Comparison of ENCODE assay signal across 23 cellular contexts in the genomic region with DNA sequence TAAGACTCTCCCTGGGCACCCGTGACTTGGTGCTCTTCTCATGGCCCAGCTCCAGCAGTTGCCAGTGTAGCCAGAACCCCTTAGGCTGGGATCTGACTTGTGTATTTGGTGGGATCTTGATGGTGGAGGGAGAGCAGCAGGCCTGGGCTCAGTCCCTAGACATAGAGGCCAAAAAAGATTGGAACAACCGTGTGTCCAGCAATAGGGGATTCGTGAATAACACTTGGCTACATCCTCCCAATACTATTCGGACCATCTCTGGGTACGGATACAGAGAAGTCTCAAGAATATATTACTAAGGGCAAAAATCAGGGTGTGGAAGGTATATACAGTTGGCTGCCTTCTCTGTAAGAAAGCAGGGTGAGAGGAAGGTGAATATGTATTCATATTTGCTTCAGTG. TPM values are rescaled to one million over a fixed set of nuclear protein-coding genes. Genes with fewer than 3 reads are reported as not detected.
DNase-seq lines count a peak whose midpoint lies in the region; ATAC-seq and TF ChIP-seq lines count a peak whose summit lies in the region.
"Had no signal": no experiment of that assay in that cellular context is flagged by ENCODE, and none has a peak within 500 bp of the region (broad histone marks: within the 10 kb centered on the region; RNA-seq: fewer than 3 reads in every experiment).

No MANE protein-coding gene starts in this region.

- POLR2A ChIA-PET in activated naive CD8-positive, alpha-beta T cell treated with anti-CD3 and anti-CD28 coated beads, Interleukin-2, amount 10 ng/mL, durations not matched to agents 7 days and 5 days (lab: Charles Lee), result no interaction called here

- H3K27ac Mint-ChIP-seq in activated naive CD8-positive, alpha-beta T cell treated with anti-CD3 and anti-CD28 coated beads, Interleukin-2, amount 10 ng/mL, durations not matched to agents 7 days and 5 days, result peak overlapping the region; percentile 46
- no peak overlapping the region for H3K27ac Mint-ChIP-seq in activated naive CD8-positive, alpha-beta T cell treated with anti-CD3 and anti-CD28 coated beads for 36 hours
- H3K27ac Mint-ChIP-seq: CD14-positive monocyte, GM23338, H9, HFFc6 had no signal

- H2AFZ ChIP-seq in mesenchymal stem cell (ENCODE audit: low read depth, low read length), result no peak overlapping the region
- H2AFZ ChIP-seq: GM23338 had no signal

- no peak overlapping the region for H2BK5ac ChIP-seq in mesenchymal stem cell (ENCODE audit: low read depth, low read length, poor library complexity, severe bottlenecking)

- peak overlapping the region; percentile 36 for H2BK15ac ChIP-seq in mesenchymal stem cell (ENCODE audit: low read depth, poor library complexity, severe bottlenecking)

- H3K14ac ChIP-seq in mesenchymal stem cell (ENCODE audit: low read length in 2 of 2), result no peak overlapping the region

- no peak for ATAC-seq in activated naive CD8-positive, alpha-beta T cell treated with anti-CD3 and anti-CD28 coated beads, Interleukin-2, amount 10 ng/mL, durations not matched to agents 7 days and 5 days (ENCODE audit: low read depth)
- ATAC-seq in right cardiac atrium (no peak), left cardiac atrium (no peak), psoas muscle (no peak)
- ATAC-seq: GM23338, HCT116 had no signal

- no peak overlapping the region for H3K4me3 ChIP-seq in right cardiac atrium (ENCODE audit: low read length)
- no peak overlapping the region for H3K4me3 ChIP-seq in mesenchymal stem cell (ENCODE audit: insufficient read depth in 1 of 2, low read depth in 1 of 2, low read length in 2 of 2)
- no peak overlapping the region for H3K4me3 ChIP-seq in psoas muscle
- H3K4me3 ChIP-seq: BLaER1 treated with 17β-estradiol and CSF1 and Interleukin-3, amounts not matched to agents 10 nM and 100 nM; GM23338 had no signal

- no peaks in the 10 kb centered on the region for H3K9me3 Mint-ChIP-seq in activated naive CD8-positive, alpha-beta T cell treated with anti-CD3 and anti-CD28 coated beads, Interleukin-2, amount 10 ng/mL, durations not matched to agents 7 days and 5 days
- H3K9me3 Mint-ChIP-seq in activated naive CD8-positive, alpha-beta T cell treated with anti-CD3 and anti-CD28 coated beads for 36 hours, result no peaks in the 10 kb centered on the region
- H3K9me3 Mint-ChIP-seq: GM23338, H9, HFFc6 had no signal

- H3K18ac ChIP-seq in mesenchymal stem cell (ENCODE audit: low read depth in 1 of 2, low read length in 2 of 2), result no peak overlapping the region

- no peak overlapping the region for H3K23ac ChIP-seq in mesenchymal stem cell (ENCODE audit: low read length in 2 of 2)

- no peak for TF ChIP-seq CTCF in psoas muscle (IDR thresholded peaks at IDR 0.05)

- H3K4ac ChIP-seq in mesenchymal stem cell (ENCODE audit: low read depth in 1 of 2, low read length in 2 of 2), result no peak overlapping the region

- H3K27me3 ChIP-seq in right cardiac atrium (ENCODE audit: control insufficient read depth, insufficient read depth) (no peaks in the 10 kb centered on the region), mesenchymal stem cell (ENCODE audit: control insufficient read depth in 1 of 2, insufficient read depth in 1 of 2, low read length in 2 of 2) (peaks cover 0 to 13% of the 10 kb centered on the region in 2 experiments), psoas muscle (ENCODE audit: insufficient read depth in 3 of 3, low read length in 2 of 3) (no peaks in the 10 kb centered on the region)
- H3K27me3 ChIP-seq: BE2C; BLaER1 treated with 17β-estradiol and CSF1 and Interleukin-3, amounts not matched to agents 10 nM and 100 nM had no signal

- no peak overlapping the region for H3K9ac ChIP-seq in mesenchymal stem cell (ENCODE audit: low read length)
- H3K9ac ChIP-seq: BLaER1 treated with 17β-estradiol and CSF1 and Interleukin-3, amounts not matched to agents 10 nM and 100 nM had no signal

- H3K27ac ChIP-seq in right cardiac atrium (ENCODE audit: low read length), result peak overlapping the region; percentile 90
- no peak overlapping the region for H3K27ac ChIP-seq in mesenchymal stem cell (ENCODE audit: low read length, poor library complexity, severe bottlenecking)
- H3K27ac ChIP-seq in psoas muscle, result peak overlapping the region; percentile 71
- H3K27ac ChIP-seq: 22Rv1; BLaER1 treated with 17β-estradiol and CSF1 and Interleukin-3, amounts not matched to agents 10 nM and 100 nM had no signal

- no peak overlapping the region for H4K8ac ChIP-seq in mesenchymal stem cell (ENCODE audit: low read length)

- no peak for DNase-seq in activated naive CD8-positive, alpha-beta T cell treated with anti-CD3 and anti-CD28 coated beads, Interleukin-2, amount 10 ng/mL, durations not matched to agents 7 days and 5 days
- no peak for DNase-seq in activated naive CD8-positive, alpha-beta T cell treated with anti-CD3 and anti-CD28 coated beads for 36 hours
- no peak for DNase-seq in right cardiac atrium
- no peak for DNase-seq in left cardiac atrium
- no peak for DNase-seq in mesenchymal stem cell
- no peak for DNase-seq in psoas muscle
- no peak for DNase-seq in CD1c-positive myeloid dendritic cell (ENCODE audit: extremely low spot score)
- no peak for DNase-seq in inferior parietal cortex (ENCODE audit: extremely low spot score)
- DNase-seq: AML-193; BE2C; Calu3; CD4-positive, alpha-beta memory T cell; COR-L47; DMS53; DMS79 treated with DMSO at 0.1 percent for 48 hours; GF-D8; H9; HFFc6 had no signal

- 77% methylated on average over 5 of the region's 5 CpGs for WGBS in right cardiac atrium
- 95% methylated on average over 5 of the region's 5 CpGs for WGBS in mesenchymal stem cell
- 84 to 95% (median 92%) methylated on average over 5 of the region's 5 CpGs for WGBS in psoas muscle, 3 donors

- no peak overlapping the region for H2BK120ac ChIP-seq in mesenchymal stem cell (ENCODE audit: low read depth, low read length)

- no peak overlapping the region for H3K4me3 Mint-ChIP-seq in activated naive CD8-positive, alpha-beta T cell treated with anti-CD3 and anti-CD28 coated beads, Interleukin-2, amount 10 ng/mL, durations not matched to agents 7 days and 5 days
- no peak overlapping the region for H3K4me3 Mint-ChIP-seq in activated naive CD8-positive, alpha-beta T cell treated with anti-CD3 and anti-CD28 coated beads for 36 hours
- H3K4me3 Mint-ChIP-seq: CD14-positive monocyte; CD4-positive, alpha-beta memory T cell; GM23338; H9; HFFc6 had no signal

- no peaks in the 10 kb centered on the region for H3K79me1 ChIP-seq in mesenchymal stem cell (replicated peaks; ENCODE audit: low read length, poor library complexity, severe bottlenecking)

- H2AK5ac ChIP-seq in mesenchymal stem cell (ENCODE audit: low read length, severe bottlenecking), result peak overlapping the region; percentile 53

- peaks cover 16% of the 10 kb centered on the region for H3K4me1 Mint-ChIP-seq in activated naive CD8-positive, alpha-beta T cell treated with anti-CD3 and anti-CD28 coated beads, Interleukin-2, amount 10 ng/mL, durations not matched to agents 7 days and 5 days
- H3K4me1 Mint-ChIP-seq in activated naive CD8-positive, alpha-beta T cell treated with anti-CD3 and anti-CD28 coated beads for 36 hours, result peaks cover 9% of the 10 kb centered on the region

- H3K36me3 ChIP-seq in mesenchymal stem cell (ENCODE audit: control insufficient read depth in 1 of 2, insufficient read depth in 2 of 2, low read depth in 1 of 2, low read length in 2 of 2) (no peaks in the 10 kb centered on the region), psoas muscle (ENCODE audit: insufficient read depth in 1 of 2, low read depth in 1 of 2) (no peaks in the 10 kb centered on the region)
- H3K36me3 ChIP-seq: BLaER1 treated with 17β-estradiol and CSF1 and Interleukin-3, amounts not matched to agents 10 nM and 100 nM had no signal

- H4K91ac ChIP-seq in mesenchymal stem cell (ENCODE audit: low read length), result no peak overlapping the region

- H3K4me2 ChIP-seq in mesenchymal stem cell (ENCODE audit: low read length, poor library complexity, severe bottlenecking), result no peak overlapping the region
- H3K4me2 ChIP-seq: GM23338 had no signal

- no peak overlapping the region for H2BK12ac ChIP-seq in mesenchymal stem cell (ENCODE audit: low read length in 2 of 2)

- intact Hi-C loops in right cardiac atrium (cut with DNase I), result no loop called here
- intact Hi-C loops in left cardiac atrium (cut with DNase I), result no loop called here
- intact Hi-C loops in psoas muscle (cut with DNase I), result no loop called here

- H3K9me3 ChIP-seq in right cardiac atrium (ENCODE audit: control insufficient read depth, low read length) (no peaks in the 10 kb centered on the region), mesenchymal stem cell (ENCODE audit: control insufficient read depth, low read length) (no peaks in the 10 kb centered on the region), psoas muscle (no peaks in the 10 kb centered on the region)
- H3K9me3 ChIP-seq: BE2C; BLaER1 treated with 17β-estradiol and CSF1 and Interleukin-3, amounts not matched to agents 10 nM and 100 nM had no signal

- peaks cover 19% of the 10 kb centered on the region for H3K27me3 Mint-ChIP-seq in activated naive CD8-positive, alpha-beta T cell treated with anti-CD3 and anti-CD28 coated beads, Interleukin-2, amount 10 ng/mL, durations not matched to agents 7 days and 5 days
- peaks cover 21% of the 10 kb centered on the region for H3K27me3 Mint-ChIP-seq in activated naive CD8-positive, alpha-beta T cell treated with anti-CD3 and anti-CD28 coated beads for 36 hours

- peaks cover 2% of the 10 kb centered on the region for H3K4me1 ChIP-seq in right cardiac atrium (ENCODE audit: control insufficient read depth, insufficient read depth, low read length)
- peaks cover 5% of the 10 kb centered on the region for H3K4me1 ChIP-seq in mesenchymal stem cell (ENCODE audit: control insufficient read depth, insufficient read depth, low read depth, low read length)
- H3K4me1 ChIP-seq in psoas muscle, result peaks cover 36% of the 10 kb centered on the region

- no peaks in the 10 kb centered on the region for H3K36me3 Mint-ChIP-seq in activated naive CD8-positive, alpha-beta T cell treated with anti-CD3 and anti-CD28 coated beads, Interleukin-2, amount 10 ng/mL, durations not matched to agents 7 days and 5 days
- no peaks in the 10 kb centered on the region for H3K36me3 Mint-ChIP-seq in activated naive CD8-positive, alpha-beta T cell treated with anti-CD3 and anti-CD28 coated beads for 36 hours
- H3K36me3 Mint-ChIP-seq: CD14-positive monocyte; CD4-positive, alpha-beta memory T cell had no signal

RNA-seq across cellular contexts. Expression of a gene that starts 17.2 kb away (rescaled TPM):
- total RNA-seq in activated naive CD8-positive, alpha-beta T cell treated with anti-CD3 and anti-CD28 coated beads, Interleukin-2, amount 10 ng/mL, durations not matched to agents 7 days and 5 days, result under 1 TPM; 0.06 to 0.17 TPM
- under 1 TPM; 0.42 to 0.45 TPM for total RNA-seq in activated naive CD8-positive, alpha-beta T cell treated with anti-CD3 and anti-CD28 coated beads for 36 hours
- total RNA-seq in right cardiac atrium, result 10 to 100 TPM; 51.5 to 92.0 (median 74.2) TPM
- 34.3 TPM for polyA plus RNA-seq in right cardiac atrium
- total RNA-seq in left cardiac atrium, result 10 to 100 TPM; 37.2 to 44.1 TPM
- polyA plus RNA-seq in mesenchymal stem cell (2013, experiment 1 of 2), result 0.68 TPM
- polyA plus RNA-seq in mesenchymal stem cell (2013, experiment 2 of 2), result 0.55 TPM
- 10 to 100 TPM; 14.2 to 48.8 (median 25.1) TPM for total RNA-seq in psoas muscle
- 10 to 100 TPM in 1 of 3 donors, 1 to 10 TPM in 2; 1.6 to 11.7 (median 6.7) TPM for polyA plus RNA-seq in psoas muscle
- total RNA-seq: Calu3; CD4-positive, alpha-beta memory T cell; HFFc6 had no signal
- polyA plus RNA-seq: CD14-positive monocyte had no signal

Comparison
In these comparisons a context has a peak if more than half of its experiments do, and no peak if none do; other contexts are left out.
1. RNA of a gene that starts 17.2 kb away (total RNA-seq): 51.5 to 92.0 TPM in right cardiac atrium, 37.2 to 44.1 TPM in left cardiac atrium and 14.2 to 48.8 TPM in psoas muscle; 0.42 to 0.45 TPM in activated naive CD8-positive, alpha-beta T cell treated with anti-CD3 and anti-CD28 coated beads for 36 hours and 0.06 to 0.17 TPM in activated naive CD8-positive, alpha-beta T cell treated with anti-CD3 and anti-CD28 coated beads, Interleukin-2, amount 10 ng/mL, durations not matched to agents 7 days and 5 days; every median in the first group is over 10 times any median in the second.